12 cellular contexts compared by ENCODE assay signal in the genomic region with DNA sequence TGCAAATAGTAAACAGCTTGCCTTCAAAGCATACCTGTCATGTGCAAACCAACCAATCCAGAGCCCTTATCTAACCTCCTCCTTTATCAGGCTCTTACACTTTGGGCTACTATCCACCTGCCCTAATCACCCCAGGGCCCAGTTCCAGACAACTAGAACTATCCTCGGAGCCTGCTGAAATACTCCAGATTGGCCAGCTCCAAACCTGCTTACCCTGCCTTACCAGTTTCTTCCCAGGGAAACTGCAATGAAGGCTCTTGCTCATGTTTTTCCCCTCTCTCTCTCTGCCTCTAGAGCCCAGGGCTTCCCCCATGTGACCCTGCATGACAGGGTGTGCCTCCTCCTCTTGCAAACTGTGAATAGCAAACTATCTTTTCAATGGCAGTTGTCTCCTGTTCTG.
DNase-seq lines count a peak whose midpoint lies in the region; ATAC-seq and TF ChIP-seq lines count a peak whose summit lies in the region.
"Had no signal": no experiment of that assay in that cellular context is flagged by ENCODE, and none has a peak within 500 bp of the region (broad histone marks: within the 10 kb centered on the region; RNA-seq: fewer than 3 reads in every experiment).

No MANE protein-coding gene starts in this region.

- H3K4me3 Mint-ChIP-seq in endodermal cell (no peak overlapping the region), mesothelial cell of epicardium (no peak overlapping the region)
- H3K4me3 Mint-ChIP-seq: activated CD4-positive, alpha-beta T cell treated with anti-CD3 and anti-CD28 coated beads, Interleukin-2, amount 10 ng/mL, durations not matched to agents 24 days and 14 days; T-cell had no signal

- H3K27me3 Mint-ChIP-seq in endodermal cell (ENCODE audit: insufficient read depth) (peaks cover 36% of the 10 kb centered on the region), mesothelial cell of epicardium (ENCODE audit: low read depth) (no peaks in the 10 kb centered on the region)
- H3K27me3 Mint-ChIP-seq: activated CD4-positive, alpha-beta T cell treated with anti-CD3 and anti-CD28 coated beads, Interleukin-2, amount 10 ng/mL, durations not matched to agents 24 days and 14 days had no signal

- DNase-seq in heart left ventricle (no peak), cardiac septum (ENCODE audit: low spot score) (no peak), endodermal cell (peak; percentile 67), mesothelial cell of epicardium (ENCODE audit: low spot score in 2 of 2, unreplicated experiment in 2 of 2) (no peak), MG63 (no peak)
- DNase-seq: activated CD4-positive, alpha-beta T cell treated with anti-CD3 and anti-CD28 coated beads, Interleukin-2, amount 10 ng/mL, durations not matched to agents 24 days and 14 days; DMS79; NCI-H187; T-cell had no signal

- H3K9me3 Mint-ChIP-seq in endodermal cell (no peaks in the 10 kb centered on the region), mesothelial cell of epicardium (no peaks in the 10 kb centered on the region)
- H3K9me3 Mint-ChIP-seq: activated CD4-positive, alpha-beta T cell treated with anti-CD3 and anti-CD28 coated beads, Interleukin-2, amount 10 ng/mL, durations not matched to agents 24 days and 14 days; T-cell had no signal

- intact Hi-C loops in heart left ventricle (cut with DNase I), result no loop called here
- intact Hi-C loops in cardiac septum (cut with DNase I), result no loop called here

- no peak overlapping the region for H3K9ac ChIP-seq in endodermal cell (ENCODE audit: extremely low read depth, low read length, poor library complexity, severe bottlenecking)

- no peak overlapping the region for H3K4me3 ChIP-seq in heart left ventricle
- H3K4me3 ChIP-seq in endodermal cell (ENCODE audit: low read length), result no peak overlapping the region
- H3K4me3 ChIP-seq in MG63, result no peak overlapping the region

- no peak overlapping the region for H3K27ac Mint-ChIP-seq in endodermal cell
- H3K27ac Mint-ChIP-seq in mesothelial cell of epicardium, result peak overlapping the region; percentile 84
- H3K27ac Mint-ChIP-seq: activated CD4-positive, alpha-beta T cell treated with anti-CD3 and anti-CD28 coated beads, Interleukin-2, amount 10 ng/mL, durations not matched to agents 24 days and 14 days; T-cell had no signal

- ATAC-seq in heart left ventricle (peak in 3 of 4 donors; percentile 26 to 53 (median 34)), HG03280 (IDR thresholded peaks at IDR 0.05; ENCODE audit: unreplicated experiment) (no peak), HG03571 (IDR thresholded peaks at IDR 0.05; ENCODE audit: unreplicated experiment) (no peak), GM19463 (IDR thresholded peaks at IDR 0.05; ENCODE audit: unreplicated experiment) (no peak)
- ATAC-seq: T-cell had no signal

- no peak for TF ChIP-seq POLR2A in heart left ventricle (IDR thresholded peaks at IDR 0.05)

- H3K4me1 Mint-ChIP-seq in endodermal cell (peaks cover 26% of the 10 kb centered on the region), mesothelial cell of epicardium (peaks cover 52% of the 10 kb centered on the region)
- H3K4me1 Mint-ChIP-seq: activated CD4-positive, alpha-beta T cell treated with anti-CD3 and anti-CD28 coated beads, Interleukin-2, amount 10 ng/mL, durations not matched to agents 24 days and 14 days; T-cell had no signal

- H3K9me3 ChIP-seq in heart left ventricle (no peaks in the 10 kb centered on the region), endodermal cell (ENCODE audit: control insufficient read depth, low read length) (no peaks in the 10 kb centered on the region), MG63 (no peaks in the 10 kb centered on the region)

- H3K36me3 ChIP-seq in heart left ventricle (peaks cover 0 to 13% (median 0%) of the 10 kb centered on the region in 9 donors), endodermal cell (ENCODE audit: control insufficient read depth, insufficient read depth, low read length) (no peaks in the 10 kb centered on the region), MG63 (peaks cover 51% of the 10 kb centered on the region)

- 13 to 37% (median 29%) methylated on average over 1 of the region's 1 CpG for WGBS in heart left ventricle, 4 donors
- WGBS in endodermal cell (ENCODE audit: insufficient coverage in 1 of 2, insufficient read length in 1 of 2), 2 experiments, result 73% methylated on average over 1 of the region's 1 CpG; no CpG with 5 or more reads in 1 of the 2 experiments

- TF ChIP-seq CTCF in heart left ventricle (IDR thresholded peaks at IDR 0.05) (no peak), endodermal cell (conservative IDR thresholded peaks at IDR 0.05) (no peak), mesothelial cell of epicardium (IDR thresholded peaks at IDR 0.05; ENCODE audit: unreplicated experiment) (no peak)

- H3K4me1 ChIP-seq in heart left ventricle (peaks cover 0 to 14% (median 1%) of the 10 kb centered on the region in 12 donors), endodermal cell (ENCODE audit: control insufficient read depth, insufficient read depth, low read length) (peaks cover 21% of the 10 kb centered on the region)

- no peak overlapping the region for H3K27ac ChIP-seq in heart left ventricle
- H3K27ac ChIP-seq in endodermal cell (ENCODE audit: low read depth, low read length), result no peak overlapping the region

- H3K36me3 Mint-ChIP-seq in endodermal cell (ENCODE audit: low read depth) (no peaks in the 10 kb centered on the region), mesothelial cell of epicardium (peaks cover 2% of the 10 kb centered on the region)
- H3K36me3 Mint-ChIP-seq: T-cell had no signal

- H3K27me3 ChIP-seq in heart left ventricle (no peaks in the 10 kb centered on the region), endodermal cell (ENCODE audit: control insufficient read depth, insufficient read depth, low read length, poor library complexity, severe bottlenecking) (peaks cover 72% of the 10 kb centered on the region), MG63 (no peaks in the 10 kb centered on the region)

Comparison
In these comparisons a context has a peak if more than half of its experiments do, and no peak if none do; other contexts are left out.
1. ATAC-seq: peak in heart left ventricle (3 of 4); none in HG03280 (single experiment), HG03571 (single experiment) and GM19463 (single experiment).